Comparison of ENCODE assay signal across 8 cellular contexts in the genomic region with DNA sequence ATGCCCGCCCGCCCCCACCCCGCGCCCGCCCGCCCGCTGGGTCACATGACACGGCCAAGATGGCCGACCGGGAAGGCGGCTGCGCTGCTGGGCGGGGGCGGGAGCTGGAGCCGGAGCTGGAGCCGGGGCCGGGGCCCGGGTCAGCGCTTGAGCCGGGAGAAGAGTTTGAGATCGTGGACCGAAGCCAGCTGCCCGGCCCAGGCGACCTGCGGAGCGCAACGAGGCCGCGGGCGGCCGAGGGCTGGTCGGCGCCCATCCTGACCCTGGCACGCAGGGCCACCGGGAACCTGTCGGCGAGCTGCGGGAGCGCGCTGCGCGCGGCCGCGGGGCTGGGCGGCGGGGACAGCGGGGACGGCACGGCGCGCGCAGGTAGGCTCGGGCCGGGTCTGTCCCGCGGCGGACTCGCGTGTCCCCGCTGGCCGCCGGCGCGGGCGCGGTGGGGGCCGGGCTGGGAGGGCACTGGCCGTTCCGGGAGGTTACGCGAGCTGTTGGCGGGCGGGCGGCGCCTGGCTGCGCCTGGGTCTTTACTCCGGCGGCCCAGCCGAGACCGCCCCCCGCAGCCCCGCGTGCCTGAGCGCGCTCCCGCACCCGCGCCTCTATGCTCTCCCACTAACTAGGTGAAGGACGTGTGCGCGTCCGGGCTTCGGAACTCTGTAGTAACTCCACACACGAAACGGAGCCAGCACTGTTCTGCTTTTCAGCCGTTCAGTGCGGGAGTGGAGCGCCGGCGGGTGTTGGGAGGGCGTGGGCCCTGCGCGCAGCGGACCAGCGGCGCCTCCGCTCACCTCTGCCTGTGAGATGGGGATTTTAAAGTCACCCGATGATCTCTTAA. TPM values are rescaled to one million over a fixed set of nuclear protein-coding genes. Genes with fewer than 3 reads are reported as not detected.
DNase-seq lines count a peak whose midpoint lies in the region; FAIRE-seq and TF ChIP-seq lines count a peak whose summit lies in the region.

A gene with protein sequence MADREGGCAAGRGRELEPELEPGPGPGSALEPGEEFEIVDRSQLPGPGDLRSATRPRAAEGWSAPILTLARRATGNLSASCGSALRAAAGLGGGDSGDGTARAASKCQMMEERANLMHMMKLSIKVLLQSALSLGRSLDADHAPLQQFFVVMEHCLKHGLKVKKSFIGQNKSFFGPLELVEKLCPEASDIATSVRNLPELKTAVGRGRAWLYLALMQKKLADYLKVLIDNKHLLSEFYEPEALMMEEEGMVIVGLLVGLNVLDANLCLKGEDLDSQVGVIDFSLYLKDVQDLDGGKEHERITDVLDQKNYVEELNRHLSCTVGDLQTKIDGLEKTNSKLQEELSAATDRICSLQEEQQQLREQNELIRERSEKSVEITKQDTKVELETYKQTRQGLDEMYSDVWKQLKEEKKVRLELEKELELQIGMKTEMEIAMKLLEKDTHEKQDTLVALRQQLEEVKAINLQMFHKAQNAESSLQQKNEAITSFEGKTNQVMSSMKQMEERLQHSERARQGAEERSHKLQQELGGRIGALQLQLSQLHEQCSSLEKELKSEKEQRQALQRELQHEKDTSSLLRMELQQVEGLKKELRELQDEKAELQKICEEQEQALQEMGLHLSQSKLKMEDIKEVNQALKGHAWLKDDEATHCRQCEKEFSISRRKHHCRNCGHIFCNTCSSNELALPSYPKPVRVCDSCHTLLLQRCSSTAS (plus strand): TSS at position 44 of the 832 bp plus-strand sequence. CDS start 16 bp downstream, at position 60.

- H3K4me1 ChIP-seq in sigmoid colon = peaks cover 0 to 40% (median 33%) of the 10 kb centered on the region in 4 donors

- peaks cover 5% of the 10 kb centered on the region; the same call in 1 of the 2 replicates for H3K27me3 Mint-ChIP-seq in HFFc6 (ENCODE audit: insufficient read depth)

- H3K27ac Mint-ChIP-seq in HFFc6 = peak within 1 kb of the TSS; percentile 99

- H3K4me1 Mint-ChIP-seq in HFFc6 (ENCODE audit: low read depth) = peaks cover 37% of the 10 kb centered on the region

- intact Hi-C loops in sigmoid colon (cut with DNase I) = loop anchor here (2.0 to 10.0 kb wide), 3 partner anchors 924 to 1346 kb away; partner anchors contain the start of genes CLK4, HNRNPAB and MGAT1

- DNase-seq in GM12892 (ENCODE audit: insufficient read length) (peak; percentile 79), HFFc6 (peak; percentile 66), NB4 (ENCODE audit: low read depth) (peak; percentile 82), T-helper 22 cell (ENCODE audit: low read depth) (peak; percentile 68), astrocyte of the hippocampus (ENCODE audit: low read depth, low spot score) (peak; percentile 92), hypothalamus (lab: John Stamatoyannopoulos, UW) (peak in 50 of 51 donors; percentile 26 to 97 (median 77)), sigmoid colon (peak; percentile 89), NCI-H2107 treated with DMSO at 0.1 percent for 48 hours (lab: John Stamatoyannopoulos, UW; ENCODE audit: unreplicated experiment) (no peak)

- H3K9me3 Mint-ChIP-seq in HFFc6 = no peaks in the 10 kb centered on the region

- 0 to 1% methylated on average over 109 of the region's 109 CpGs for WGBS in sigmoid colon, 2 donors

- H3K36me3 Mint-ChIP-seq in HFFc6 (ENCODE audit: low read depth) = peaks cover 7% of the 10 kb centered on the region

- no peak for TF ChIP-seq CTCF in HFFc6 (IDR thresholded peaks at IDR 0.05)
- TF ChIP-seq CTCF in NB4 (IDR thresholded peaks at IDR 0.05; ENCODE audit: low read depth, low read length) = no peak
- TF ChIP-seq CTCF in sigmoid colon (IDR thresholded peaks at IDR 0.05) = no peak

- peak; percentile 61 for FAIRE-seq in GM12892 (lab: Jason Lieb, UNC)

- H3K9me3 ChIP-seq in sigmoid colon = no peaks in the 10 kb centered on the region

- H3K27ac ChIP-seq in sigmoid colon = peak within 1 kb of the TSS; percentile 95 to 100 (median 96)

- H3K4me3 ChIP-seq in NB4 (ENCODE audit: low read depth, low read length) (peak within 1 kb of the TSS; percentile 95), sigmoid colon (peak within 1 kb of the TSS; percentile 79 to 94 (median 86))

- H3K4me3 Mint-ChIP-seq in HFFc6 = peak within 1 kb of the TSS; percentile 97

- H3K36me3 ChIP-seq in sigmoid colon = no peaks in the 10 kb centered on the region

- no peaks in the 10 kb centered on the region for H3K27me3 ChIP-seq in sigmoid colon

- no peak for TF ChIP-seq EP300 in sigmoid colon (IDR thresholded peaks at IDR 0.05)

- TF ChIP-seq POLR2A in GM12892 (IDR thresholded peaks at IDR 0.05; ENCODE audit: low read depth, low read length) = peak; percentile 86
- peak; percentile 58 for TF ChIP-seq POLR2A in NB4 (IDR thresholded peaks at IDR 0.05; ENCODE audit: extremely low read depth, insufficient read length)
- peak; percentile 59 to 66 for TF ChIP-seq POLR2A in sigmoid colon (IDR thresholded peaks at IDR 0.05)

RNA-seq across cellular contexts. Expression of the gene that starts here (rescaled TPM):
- polyA plus RNA-seq in GM12892 (2012; ENCODE audit: missing spikeins) = 20.5 TPM
- total RNA-seq in HFFc6 (2021; fragmentation: NEBNext Ultra II Directional; extraction: Animal tissue kit (Norgen Biotek cat#: 25700)) = 10 to 100 TPM; 34.3 to 37.2 (median 36.0) TPM
- 10 to 100 TPM; 29.8 to 79.8 (median 45.9) TPM for total RNA-seq in sigmoid colon
- polyA plus RNA-seq in sigmoid colon = 10 to 100 TPM; 28.9 to 34.2 (median 32.7) TPM
